In the genomic region with DNA sequence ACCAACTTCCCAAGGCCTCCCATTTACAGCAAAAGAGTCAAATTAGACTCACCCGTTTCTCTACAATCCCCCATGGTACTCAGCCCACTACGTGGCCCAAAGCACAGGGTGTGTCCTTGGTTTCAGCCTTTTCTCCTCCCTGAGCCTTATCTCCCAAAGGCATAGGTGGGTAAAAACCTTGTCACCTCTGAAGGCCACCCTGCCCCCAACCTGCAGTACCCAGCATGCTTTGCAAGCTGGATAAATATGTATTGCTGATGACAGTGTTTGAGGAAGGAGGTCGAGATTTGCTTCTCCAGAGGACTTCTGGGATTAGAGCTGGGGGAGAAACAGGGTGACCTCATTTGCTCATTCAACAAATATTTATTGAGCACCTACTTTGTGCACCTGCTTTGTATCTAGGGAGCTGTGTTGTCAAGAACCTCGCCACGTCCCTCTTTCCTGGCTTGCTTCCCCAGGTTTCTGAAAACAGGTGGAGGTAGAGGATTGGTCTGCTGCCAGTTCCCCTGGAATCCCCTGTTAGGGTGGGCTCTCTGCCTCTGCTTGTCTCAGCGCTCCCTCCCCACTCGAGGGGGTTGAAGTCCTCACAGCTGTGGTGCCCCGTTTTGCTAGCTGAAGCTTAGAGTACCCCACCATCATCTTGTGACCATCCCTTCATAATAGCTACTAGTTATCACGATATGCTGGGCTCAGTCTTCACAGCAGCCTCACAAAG, we compare ENCODE assay signal across 1 cellular context.
TF ChIP-seq lines count a peak whose summit lies in the region.

No MANE protein-coding gene starts in this region.

TF ChIP-seq in WTC11, 78 proteins besides CTCF, POLR2A, EP300 and RAD21 (continued from another document):
- TF ChIP-seq, protein P1, sequence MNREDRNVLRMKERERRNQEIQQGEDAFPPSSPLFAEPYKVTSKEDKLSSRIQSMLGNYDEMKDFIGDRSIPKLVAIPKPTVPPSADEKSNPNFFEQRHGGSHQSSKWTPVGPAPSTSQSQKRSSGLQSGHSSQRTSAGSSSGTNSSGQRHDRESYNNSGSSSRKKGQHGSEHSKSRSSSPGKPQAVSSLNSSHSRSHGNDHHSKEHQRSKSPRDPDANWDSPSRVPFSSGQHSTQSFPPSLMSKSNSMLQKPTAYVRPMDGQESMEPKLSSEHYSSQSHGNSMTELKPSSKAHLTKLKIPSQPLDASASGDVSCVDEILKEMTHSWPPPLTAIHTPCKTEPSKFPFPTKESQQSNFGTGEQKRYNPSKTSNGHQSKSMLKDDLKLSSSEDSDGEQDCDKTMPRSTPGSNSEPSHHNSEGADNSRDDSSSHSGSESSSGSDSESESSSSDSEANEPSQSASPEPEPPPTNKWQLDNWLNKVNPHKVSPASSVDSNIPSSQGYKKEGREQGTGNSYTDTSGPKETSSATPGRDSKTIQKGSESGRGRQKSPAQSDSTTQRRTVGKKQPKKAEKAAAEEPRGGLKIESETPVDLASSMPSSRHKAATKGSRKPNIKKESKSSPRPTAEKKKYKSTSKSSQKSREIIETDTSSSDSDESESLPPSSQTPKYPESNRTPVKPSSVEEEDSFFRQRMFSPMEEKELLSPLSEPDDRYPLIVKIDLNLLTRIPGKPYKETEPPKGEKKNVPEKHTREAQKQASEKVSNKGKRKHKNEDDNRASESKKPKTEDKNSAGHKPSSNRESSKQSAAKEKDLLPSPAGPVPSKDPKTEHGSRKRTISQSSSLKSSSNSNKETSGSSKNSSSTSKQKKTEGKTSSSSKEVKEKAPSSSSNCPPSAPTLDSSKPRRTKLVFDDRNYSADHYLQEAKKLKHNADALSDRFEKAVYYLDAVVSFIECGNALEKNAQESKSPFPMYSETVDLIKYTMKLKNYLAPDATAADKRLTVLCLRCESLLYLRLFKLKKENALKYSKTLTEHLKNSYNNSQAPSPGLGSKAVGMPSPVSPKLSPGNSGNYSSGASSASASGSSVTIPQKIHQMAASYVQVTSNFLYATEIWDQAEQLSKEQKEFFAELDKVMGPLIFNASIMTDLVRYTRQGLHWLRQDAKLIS (CRISPR knock-in tag; IDR thresholded peaks at IDR 0.05; ENCODE audit: borderline replicate concordance), result no peak
- TF ChIP-seq, protein P2, sequence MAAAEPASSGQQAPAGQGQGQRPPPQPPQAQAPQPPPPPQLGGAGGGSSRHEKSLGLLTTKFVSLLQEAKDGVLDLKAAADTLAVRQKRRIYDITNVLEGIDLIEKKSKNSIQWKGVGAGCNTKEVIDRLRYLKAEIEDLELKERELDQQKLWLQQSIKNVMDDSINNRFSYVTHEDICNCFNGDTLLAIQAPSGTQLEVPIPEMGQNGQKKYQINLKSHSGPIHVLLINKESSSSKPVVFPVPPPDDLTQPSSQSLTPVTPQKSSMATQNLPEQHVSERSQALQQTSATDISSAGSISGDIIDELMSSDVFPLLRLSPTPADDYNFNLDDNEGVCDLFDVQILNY (CRISPR knock-in tag; IDR thresholded peaks at IDR 0.05), result no peak
- TF ChIP-seq TEAD1 (CRISPR knock-in tag; IDR thresholded peaks at IDR 0.05) (no peak), ZNF671 (CRISPR knock-in tag; IDR thresholded peaks at IDR 0.05) (no peak), RORB (CRISPR knock-in tag; IDR thresholded peaks at IDR 0.05) (no peak)
TF ChIP-seq in WTC11: peak in this region for 0.
